22 cellular contexts compared by ENCODE assay signal in genomic region chr12:128747441-128747840, GRCh38.
"Had no signal": no experiment of that assay in that cellular context is flagged by ENCODE, and none has a peak within 500 bp of the region (broad histone marks: within the 10 kb centered on the region; RNA-seq: fewer than 3 reads in every experiment).

No MANE protein-coding gene starts in this region.

- H3K4me3 ChIP-seq: left ventricle myocardium inferior, lower lobe of right lung, ovary, psoas muscle, sigmoid colon, testis, tibial artery had no signal

- H3K36me3 ChIP-seq: left ventricle myocardium inferior, lower lobe of right lung, ovary, sigmoid colon, tibial artery had no signal

- H3K36me3 Mint-ChIP-seq: stimulated activated memory B cell treated with anti-CD40 and anti-IgM and Interleukin-4, amounts not matched to agents 10 μg/mL and 1 μg/mL and 100 μg/mL, for 72 hours; type B pancreatic cell had no signal

- H3K4me1 Mint-ChIP-seq: nephron; stimulated activated memory B cell treated with anti-CD40 and anti-IgM and Interleukin-4, amounts not matched to agents 10 μg/mL and 1 μg/mL and 100 μg/mL, for 72 hours had no signal

- H3K9me3 ChIP-seq: left ventricle myocardium inferior, lower lobe of right lung, ovary, psoas muscle, sigmoid colon, testis, tibial artery had no signal

- H3K27ac ChIP-seq: left ventricle myocardium inferior, lower lobe of right lung, ovary, psoas muscle, sigmoid colon, testis, tibial artery had no signal

- ATAC-seq: left colon; lower lobe of right lung; psoas muscle; right cardiac atrium; stimulated activated memory B cell treated with anti-CD40 and anti-IgM and Interleukin-4, amounts not matched to agents 10 μg/mL and 1 μg/mL and 100 μg/mL, for 72 hours; stimulated activated naive CD8-positive, alpha-beta T cell treated with anti-CD3 and anti-CD28 coated beads, Interleukin-15, Interleukin-2, amounts not matched to agents 100 U/mL and 50 U/mL, for 24 hours had no signal

- H3K27ac Mint-ChIP-seq: nephron; stimulated activated memory B cell treated with anti-CD40 and anti-IgM and Interleukin-4, amounts not matched to agents 10 μg/mL and 1 μg/mL and 100 μg/mL, for 72 hours; type B pancreatic cell had no signal

- H3K4me3 Mint-ChIP-seq: nephron; stimulated activated memory B cell treated with anti-CD40 and anti-IgM and Interleukin-4, amounts not matched to agents 10 μg/mL and 1 μg/mL and 100 μg/mL, for 72 hours; type B pancreatic cell had no signal

- H3K4me1 ChIP-seq: left ventricle myocardium inferior, lower lobe of right lung, psoas muscle, sigmoid colon, testis, tibial artery had no signal

- H3K9me3 Mint-ChIP-seq: nephron, type B pancreatic cell had no signal

- H3K27me3 ChIP-seq: ovary, sigmoid colon, testis had no signal

- DNase-seq: cerebellar nuclear complex; hippocampal formation; islet precursor cell; kidney glomerular epithelial cell; left colon; left ventricle myocardium inferior; lower lobe of right lung; nucleus accumbens; ovary; posterior cingulate gyrus; psoas muscle; right cardiac atrium; sigmoid colon; stimulated activated CD4-positive, alpha-beta T cell treated with anti-CD3 and anti-CD28 coated beads, Interleukin-2, amount 100 ng/mL, for 24 hours; stimulated activated CD4-positive, alpha-beta T cell treated with anti-CD3 and anti-CD28 coated beads, Interleukin-4, amount 100 ng/mL, for 24 hours; stimulated activated naive CD8-positive, alpha-beta T cell treated with anti-CD3 and anti-CD28 coated beads, Interleukin-15, Interleukin-2, amounts not matched to agents 100 U/mL and 50 U/mL, for 24 hours; substantia nigra; testis; tibial artery had no signal
